21 cellular contexts compared by ENCODE assay signal in the genomic region with DNA sequence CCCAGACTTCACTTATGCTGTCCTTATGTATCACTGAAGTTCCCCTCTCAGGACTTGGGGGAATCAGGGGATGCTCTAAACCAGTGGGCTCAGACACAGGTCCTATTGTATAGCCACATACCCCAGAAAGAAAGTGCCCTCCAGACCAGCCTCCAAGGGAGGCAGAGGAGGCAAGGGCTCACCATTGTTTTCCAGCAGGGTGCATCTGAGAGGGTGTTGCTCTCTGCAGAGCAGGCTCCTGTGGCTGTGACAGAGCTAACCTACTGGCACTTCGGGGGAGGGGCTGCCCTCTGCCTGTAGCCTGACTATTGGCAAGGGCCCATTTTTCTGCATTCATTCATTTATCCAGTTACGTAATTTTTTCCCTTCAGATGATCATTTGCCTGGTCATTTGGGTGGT.
"Had no signal": no experiment of that assay in that cellular context is flagged by ENCODE, and none has a peak within 500 bp of the region (broad histone marks: within the 10 kb centered on the region; RNA-seq: fewer than 3 reads in every experiment).

No MANE protein-coding gene starts in this region.

- H3K27me3 Mint-ChIP-seq: naive thymus-derived CD4-positive, alpha-beta T cell; progenitor cell of endocrine pancreas; stimulated activated naive B cell treated with anti-CD40 and anti-IgM and Interleukin-4, amounts not matched to agents 10 μg/mL and 1 μg/mL and 100 μg/mL, for 72 hours; stimulated activated naive CD8-positive, alpha-beta T cell treated with anti-CD3 and anti-CD28 coated beads, Interleukin-15, Interleukin-2, amounts not matched to agents 100 ng/mL and 50 ng/mL, for 24 hours had no signal

- DNase-seq: dorsolateral prefrontal cortex; effector CD4-positive, alpha-beta T cell; esophagus squamous epithelium; foreskin melanocyte; head of caudate nucleus; mesenchymal stem cell; midbrain; naive thymus-derived CD4-positive, alpha-beta T cell; right lobe of liver; small intestine; stimulated activated CD4-positive, alpha-beta T cell treated with anti-CD3 and anti-CD28 coated beads, Interleukin-15, amount 100 ng/mL, for 24 hours; stimulated activated CD4-positive, alpha-beta T cell treated with anti-CD3 and anti-CD28 coated beads, Interleukin-2, amount 100 ng/mL, for 48 hours; stimulated activated naive B cell treated with anti-CD40 and anti-IgM and Interleukin-4, amounts not matched to agents 10 μg/mL and 1 μg/mL and 100 μg/mL, for 72 hours; transverse colon had no signal

- H3K4me1 ChIP-seq: parathyroid adenoma, right lobe of liver had no signal

- H3K4me3 ChIP-seq: dorsolateral prefrontal cortex, esophagus squamous epithelium, neural progenitor cell, right lobe of liver, suprapubic skin, transverse colon, vagina had no signal

- H3K4me3 Mint-ChIP-seq: naive thymus-derived CD4-positive, alpha-beta T cell; nephron; neural progenitor cell; stimulated activated naive B cell treated with anti-CD40 and anti-IgM and Interleukin-4, amounts not matched to agents 10 μg/mL and 1 μg/mL and 100 μg/mL, for 72 hours; stimulated activated naive CD8-positive, alpha-beta T cell treated with anti-CD3 and anti-CD28 coated beads, Interleukin-15, Interleukin-2, amounts not matched to agents 100 ng/mL and 50 ng/mL, for 24 hours had no signal

- ATAC-seq: naive thymus-derived CD4-positive, alpha-beta T cell; right lobe of liver; stimulated activated naive B cell treated with anti-CD40 and anti-IgM and Interleukin-4, amounts not matched to agents 10 μg/mL and 1 μg/mL and 100 μg/mL, for 72 hours had no signal

- H3K36me3 ChIP-seq: esophagus squamous epithelium, neural progenitor cell, right lobe of liver, suprapubic skin, transverse colon, vagina had no signal

- H3K9me3 Mint-ChIP-seq: naive thymus-derived CD4-positive, alpha-beta T cell; nephron; neural progenitor cell; stimulated activated naive B cell treated with anti-CD40 and anti-IgM and Interleukin-4, amounts not matched to agents 10 μg/mL and 1 μg/mL and 100 μg/mL, for 72 hours; stimulated activated naive CD8-positive, alpha-beta T cell treated with anti-CD3 and anti-CD28 coated beads, Interleukin-15, Interleukin-2, amounts not matched to agents 100 ng/mL and 50 ng/mL, for 24 hours had no signal

- H3K27ac ChIP-seq: dorsolateral prefrontal cortex, neural progenitor cell, parathyroid adenoma, right lobe of liver, suprapubic skin had no signal

- H3K36me3 Mint-ChIP-seq: neural progenitor cell had no signal

- H3K9me3 ChIP-seq: esophagus squamous epithelium, right lobe of liver, suprapubic skin, transverse colon, vagina had no signal

- H3K27me3 ChIP-seq: dorsolateral prefrontal cortex, esophagus squamous epithelium, neural progenitor cell, right lobe of liver, suprapubic skin, transverse colon, vagina had no signal

- H3K27ac Mint-ChIP-seq: neural progenitor cell; progenitor cell of endocrine pancreas; stimulated activated naive B cell treated with anti-CD40 and anti-IgM and Interleukin-4, amounts not matched to agents 10 μg/mL and 1 μg/mL and 100 μg/mL, for 72 hours; stimulated activated naive CD8-positive, alpha-beta T cell treated with anti-CD3 and anti-CD28 coated beads, Interleukin-15, Interleukin-2, amounts not matched to agents 100 ng/mL and 50 ng/mL, for 24 hours had no signal
